Comparison of ENCODE assay signal across 29 cellular contexts in genomic region chr20:62195736-62196135, GRCh38. TPM values are rescaled to one million over a fixed set of nuclear protein-coding genes. Genes with fewer than 3 reads are reported as not detected.
DNase-seq lines count a peak whose midpoint lies in the region; ATAC-seq and TF ChIP-seq lines count a peak whose summit lies in the region.
"Had no signal": no experiment of that assay in that cellular context is flagged by ENCODE, and none has a peak within 500 bp of the region (broad histone marks: within the 10 kb centered on the region; RNA-seq: fewer than 3 reads in every experiment).

No MANE protein-coding gene starts in this region.

- intact Hi-C loops in left cardiac atrium (cut with DNase I), result no loop called here
- intact Hi-C loops in spleen (cut with DNase I; ENCODE audit: low total_unique reads), result no loop called here

- no peaks in the 10 kb centered on the region for H3K9me3 Mint-ChIP-seq in chondrocyte (ENCODE audit: low read depth)
- H3K9me3 Mint-ChIP-seq: CD4-positive, CD25-positive, alpha-beta regulatory T cell; H9; HFFc6 had no signal

- H3K4me3 ChIP-seq in right atrium auricular region (no peak overlapping the region), spleen (no peak overlapping the region)
- H3K4me3 ChIP-seq: GM23248 had no signal

- no peak overlapping the region for H3K27ac Mint-ChIP-seq in chondrocyte (ENCODE audit: unreplicated experiment)
- H3K27ac Mint-ChIP-seq: HFFc6 had no signal

- peaks cover 0 to 9% of the 10 kb centered on the region in 2 donors for H3K4me1 ChIP-seq in right atrium auricular region
- peaks cover 0 to 20% (median under 1%) of the 10 kb centered on the region in 6 donors for H3K4me1 ChIP-seq in spleen

- no peak for ATAC-seq in left cardiac atrium

- DNase-seq in left cardiac atrium (peak; percentile 13), right atrium auricular region (ENCODE audit: low spot score) (no peak), chondrocyte (ENCODE audit: low spot score) (peak; percentile 54), spleen (peak; percentile 31), NCI-H1105 treated with DMSO at 0.1 percent for 48 hours (lab: John Stamatoyannopoulos, UW) (no peak), GM19238 (ENCODE audit: insufficient read length, low spot score) (no peak), NCI-H446 treated with DMSO at 0.1 percent for 48 hours (lab: John Stamatoyannopoulos, UW) (no peak)
- DNase-seq: CD4-positive, CD25-positive, alpha-beta regulatory T cell; COR-L47; DMS 273 treated with DMSO at 0.1 percent for 48 hours; DMS79 treated with DMSO at 0.1 percent for 48 hours; GM23248; H9; HFFc6; KG1; NCI-H1105; NCI-H1694; NCI-H2081; NCI-H2171; NCI-H345; NCI-H524 treated with DMSO at 0.1 percent for 48 hours; NCI-H82; OCI-M1; SHP77; SK-N-SH had no signal

- no peaks in the 10 kb centered on the region for H3K27me3 ChIP-seq in right atrium auricular region
- no peaks in the 10 kb centered on the region for H3K27me3 ChIP-seq in spleen (replicated peaks in 1 of 7)

- peaks cover 3% of the 10 kb centered on the region for H3K4me1 Mint-ChIP-seq in chondrocyte (ENCODE audit: low read depth)
- H3K4me1 Mint-ChIP-seq: H9 had no signal

- no peak for TF ChIP-seq POLR2A in spleen (IDR thresholded peaks at IDR 0.05)

- H3K36me3 ChIP-seq in right atrium auricular region (peaks cover 49% of the 10 kb centered on the region), KOPT-K1 (ENCODE audit: insufficient read depth, low read length) (peaks cover 51% of the 10 kb centered on the region), spleen (peaks cover 0 to 100% (median 61%) of the 10 kb centered on the region in 6 donors)

- H3K27ac ChIP-seq in right atrium auricular region (no peak overlapping the region), KOPT-K1 (ENCODE audit: low read depth, low read length, poor library complexity, severe bottlenecking) (peak overlapping the region; percentile 64), spleen (no peak overlapping the region)
- H3K27ac ChIP-seq: GM23248, HL-60 had no signal

- H3K4me3 Mint-ChIP-seq in chondrocyte (ENCODE audit: unreplicated experiment), result no peak overlapping the region
- H3K4me3 Mint-ChIP-seq: CD4-positive, CD25-positive, alpha-beta regulatory T cell; H9; HFFc6 had no signal

- H3K9me3 ChIP-seq in right atrium auricular region (no peaks in the 10 kb centered on the region), KOPT-K1 (ENCODE audit: insufficient read depth, low read length, poor library complexity, severe bottlenecking) (no peaks in the 10 kb centered on the region), spleen (no peaks in the 10 kb centered on the region)
- H3K9me3 ChIP-seq: SK-N-SH had no signal

- peaks cover 19% of the 10 kb centered on the region for H3K36me3 Mint-ChIP-seq in chondrocyte (ENCODE audit: low read depth)

- TF ChIP-seq CTCF in right atrium auricular region (IDR thresholded peaks at IDR 0.05) (no peak), chondrocyte (IDR thresholded peaks at IDR 0.05) (no peak), spleen (IDR thresholded peaks at IDR 0.05 in 8 of 11, conservative IDR thresholded peaks at IDR 0.05 in 3 of 11) (no peak)

- no peaks in the 10 kb centered on the region for H3K27me3 Mint-ChIP-seq in chondrocyte (ENCODE audit: low read depth)
- H3K27me3 Mint-ChIP-seq: CD4-positive, CD25-positive, alpha-beta regulatory T cell had no signal

- WGBS in spleen, 5 donors, result 94 to 97% (median 95%) methylated on average over 10 of the region's 10 CpGs

RNA-seq across cellular contexts. Expression of gene MTG2, which starts 12.9 kb away (rescaled TPM):
- total RNA-seq in left cardiac atrium (10 to 100 TPM; 19.1 to 28.9 TPM), right atrium auricular region (10 to 100 TPM; 20.7 to 24.1 TPM), chondrocyte (22.3 to 28.3 TPM (median 22.6 TPM) in 3 replicates), spleen (10 to 100 TPM; 22.6 to 39.8 (median 37.5) TPM)
- 10 to 100 TPM; 26.9 to 41.3 (median 37.7) TPM for polyA plus RNA-seq in spleen

RNA-seq across cellular contexts. Expression of gene HRH3, which starts 24.3 kb away (rescaled TPM):
- not detected for total RNA-seq in left cardiac atrium
- not detected for total RNA-seq in right atrium auricular region
- not detected in 3 replicates for total RNA-seq in chondrocyte
- total RNA-seq in spleen, result not detected
- polyA plus RNA-seq in spleen, result not detected
- total RNA-seq: CD4-positive, CD25-positive, alpha-beta regulatory T cell; G401; GM23248; HFFc6; HT-29 had no signal
- polyA plus RNA-seq: CD4-positive, CD25-positive, alpha-beta regulatory T cell; GM23248 had no signal

RNA-seq across cellular contexts. Expression of gene OSBPL2, which starts 42.6 kb away (rescaled TPM):
- total RNA-seq in left cardiac atrium (10 to 100 TPM; 40.1 to 41.2 TPM), right atrium auricular region (10 to 100 TPM; 27.2 to 29.6 TPM), chondrocyte (44.4 to 49.0 TPM (median 48.3 TPM) in 3 replicates), spleen (10 to 100 TPM; 40.6 to 81.7 (median 64.8) TPM)
- polyA plus RNA-seq in spleen, result 10 to 100 TPM in 2 of 3 donors, 1 to 10 TPM in 1; 9.2 to 19.6 (median 14.0) TPM

RNA-seq across cellular contexts. Expression of gene SS18L1, which starts 52.2 kb away (rescaled TPM):
- total RNA-seq in left cardiac atrium (1 to 10 TPM; 7.6 to 7.7 TPM), right atrium auricular region (1 to 10 TPM; 8.3 to 9.0 TPM), chondrocyte (13.3 to 14.8 TPM (median 13.4 TPM) in 3 replicates), spleen (10 to 100 TPM; 13.0 to 18.6 (median 14.3) TPM)
- polyA plus RNA-seq in spleen, result 10 to 100 TPM in 1 of 3 donors, 1 to 10 TPM in 2; 6.7 to 11.0 (median 8.4) TPM

RNA-seq across cellular contexts. Expression of gene PSMA7, which starts 52.5 kb away (rescaled TPM):
- total RNA-seq in left cardiac atrium (100 to 1,000 TPM; 174 to 210 TPM), right atrium auricular region (100 to 1,000 TPM; 258 to 313 TPM), chondrocyte (218 to 238 TPM (median 226 TPM) in 3 replicates), spleen (100 to 1,000 TPM; 157 to 247 (median 180) TPM)
- polyA plus RNA-seq in spleen, result 100 to 1,000 TPM; 178 to 281 (median 235) TPM

Comparison
In these comparisons a context has a peak if more than half of its experiments do, and no peak if none do; other contexts are left out.
1. DNase-seq: peak in left cardiac atrium (single experiment), chondrocyte (single experiment) and spleen (single experiment); none in right atrium auricular region (single experiment), NCI-H1105 treated with DMSO at 0.1 percent for 48 hours (single experiment), GM19238 (single experiment) and NCI-H446 treated with DMSO at 0.1 percent for 48 hours (single experiment).